In the genomic region with DNA sequence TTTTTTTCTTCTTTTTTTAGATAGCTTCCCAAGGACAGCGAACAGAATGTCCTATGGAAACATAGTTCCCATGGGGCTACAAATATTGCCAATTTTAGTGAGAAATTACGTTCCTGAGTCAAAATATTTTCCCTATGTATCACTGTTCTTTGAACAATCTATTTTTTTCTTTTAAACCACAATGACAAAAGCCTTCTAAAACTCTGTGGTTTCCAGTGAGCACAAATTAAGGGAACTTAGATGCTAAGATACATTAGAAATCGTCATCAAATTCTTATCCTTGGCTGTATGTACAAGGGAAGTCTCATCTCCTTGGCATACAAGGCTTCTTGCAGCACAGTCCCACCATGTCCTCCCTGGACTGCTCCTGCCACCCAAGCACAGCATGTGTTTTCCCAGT, we compare ENCODE assay signal across 1 cellular context.
TF ChIP-seq lines count a peak whose summit lies in the region.

No MANE protein-coding gene starts in this region.

TF ChIP-seq in SK-N-SH, 30 proteins besides CTCF, POLR2A, EP300 and RAD21 (continued from another document):
- TF ChIP-seq, protein P1, sequence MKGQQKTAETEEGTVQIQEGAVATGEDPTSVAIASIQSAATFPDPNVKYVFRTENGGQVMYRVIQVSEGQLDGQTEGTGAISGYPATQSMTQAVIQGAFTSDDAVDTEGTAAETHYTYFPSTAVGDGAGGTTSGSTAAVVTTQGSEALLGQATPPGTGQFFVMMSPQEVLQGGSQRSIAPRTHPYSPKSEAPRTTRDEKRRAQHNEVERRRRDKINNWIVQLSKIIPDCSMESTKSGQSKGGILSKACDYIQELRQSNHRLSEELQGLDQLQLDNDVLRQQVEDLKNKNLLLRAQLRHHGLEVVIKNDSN (IDR thresholded peaks at IDR 0.05; ENCODE audit: borderline replicate concordance, low read depth), result no peak
- no peak for TF ChIP-seq FOXJ3 (CRISPR knock-in tag; IDR thresholded peaks at IDR 0.05)
- no peak for TF ChIP-seq GABPA (IDR thresholded peaks at IDR 0.05; ENCODE audit: low read depth)
- TF ChIP-seq TAF1 (IDR thresholded peaks at IDR 0.05; ENCODE audit: borderline replicate concordance, low read depth, low read length), result no peak
- peak; percentile 78 for TF ChIP-seq JUND (IDR thresholded peaks at IDR 0.05)
- no peak for TF ChIP-seq MXI1 (IDR thresholded peaks at IDR 0.05; ENCODE audit: low read depth, low read length)
- no peak for TF ChIP-seq SIN3A (IDR thresholded peaks at IDR 0.05; ENCODE audit: borderline replicate concordance, low read depth, low read length)
- no peak for TF ChIP-seq EZH2phosphoT487 (IDR thresholded peaks at IDR 0.05; ENCODE audit: borderline replicate concordance, low read depth)
- no peak for TF ChIP-seq RCOR1 (IDR thresholded peaks at IDR 0.05; ENCODE audit: low read length)
- TF ChIP-seq NFIC (IDR thresholded peaks at IDR 0.05; ENCODE audit: borderline replicate concordance), result peak; percentile 64; the same call in 1 of the 2 replicates
- no peak for TF ChIP-seq CHD2 (IDR thresholded peaks at IDR 0.05; ENCODE audit: low read length, partially characterized antibody)
- TF ChIP-seq SMC3 (IDR thresholded peaks at IDR 0.05; ENCODE audit: low read depth, low read length), result no peak
- TF ChIP-seq TEAD4 (IDR thresholded peaks at IDR 0.05; ENCODE audit: borderline replicate concordance, insufficient read depth), result peak; percentile 78; the same call in 1 of the 2 replicates
TF ChIP-seq in SK-N-SH: peak in this region for 8.
